ENCODE assay signal across 14 cellular contexts in the genomic region with DNA sequence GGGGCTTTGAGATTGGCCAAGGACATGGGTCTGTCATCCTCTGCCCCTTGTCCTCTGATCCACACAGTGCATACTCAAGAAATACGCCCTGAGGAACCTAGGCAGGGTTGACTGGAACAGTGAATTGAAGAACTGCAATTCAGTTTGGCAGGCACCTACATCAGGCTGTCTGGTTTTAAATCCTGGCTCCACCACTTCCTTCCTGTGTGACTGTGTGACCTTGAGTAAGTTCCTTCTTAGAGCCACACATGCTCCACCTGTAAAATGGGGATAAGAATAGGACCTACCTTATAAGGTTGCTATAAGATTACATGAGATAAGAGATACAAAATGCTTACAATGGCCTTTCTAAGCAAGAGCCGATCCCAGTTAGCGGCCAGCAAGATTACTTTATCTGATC. TPM values are rescaled to one million over a fixed set of nuclear protein-coding genes. Genes with fewer than 3 reads are reported as not detected.
A peak's percentile ranks its signal among the peaks of the same experiment; 100 is the strongest.
DNase-seq lines count a peak whose midpoint lies in the region; ATAC-seq, FAIRE-seq and TF ChIP-seq lines count a peak whose summit lies in the region.
"Had no signal": no experiment of that assay in that cellular context is flagged by ENCODE, and none has a peak within 500 bp of the region (broad histone marks: within the 10 kb centered on the region; RNA-seq: fewer than 3 reads in every experiment).

No MANE protein-coding gene starts in this region.

- ATAC-seq in K562 = no peak
- ATAC-seq in HG02763 (IDR thresholded peaks at IDR 0.05; ENCODE audit: unreplicated experiment) = no peak

- H3K27ac ChIP-seq in BLaER1 treated with 17β-estradiol and CSF1 and Interleukin-3, amounts not matched to agents 10 nM and 100 nM = peak overlapping the region in 6 of 11 experiments; percentile 40 to 64 (median 53); a peak in 11 of 22 replicates
- no peak overlapping the region for H3K27ac ChIP-seq in DOHH2 (ENCODE audit: low read depth, low read length)
- H3K27ac ChIP-seq in K562 (ENCODE audit: extremely low read depth, low read depth, low read length) = no peak overlapping the region
- H3K27ac ChIP-seq: cardiac muscle cell, sigmoid colon, SJSA1 had no signal

- DNase-seq in RPMI8226 = peak; percentile 42
- DNase-seq in K562 (ENCODE audit: extremely low read depth in 1 of 4, low spot score in 3 of 4) = no peak
- DNase-seq in NCI-H2107 (lab: John Stamatoyannopoulos, UW) = no peak
- DNase-seq in iPS-NIHi11 (ENCODE audit: low spot score) = no peak
- DNase-seq: activated CD4-positive, CD25-positive, alpha-beta regulatory T cell; foreskin melanocyte; mammary epithelial cell; sigmoid colon; stimulated activated CD4-positive, alpha-beta T cell treated with anti-CD3 and anti-CD28 coated beads, Interleukin-4, amount 100 ng/mL, for 1 hour had no signal

- TF ChIP-seq EP300 in K562 (IDR thresholded peaks at IDR 0.05; ENCODE audit: low read length) = no peak

- H3F3A ChIP-seq in DOHH2 (ENCODE audit: control insufficient read depth, insufficient read depth) = peaks cover 2% of the 10 kb centered on the region; the same call in 1 of the 2 replicates

- no peaks in the 10 kb centered on the region for H3K9me3 ChIP-seq in BLaER1 treated with 17β-estradiol and CSF1 and Interleukin-3, amounts not matched to agents 10 nM and 100 nM (replicated peaks in 1 of 11)
- H3K9me3 ChIP-seq in DOHH2 (ENCODE audit: control insufficient read depth, insufficient read depth, low read length) (no peaks in the 10 kb centered on the region), K562 (replicated peaks; ENCODE audit: control insufficient read depth, insufficient read depth, low read depth, low read length) (no peaks in the 10 kb centered on the region)
- H3K9me3 ChIP-seq: sigmoid colon, SJSA1 had no signal

- CTCF ChIA-PET in K562 (lab: Yijun Ruan, JAX; ENCODE audit: low intra/inter-chr PET ratio) = no interaction called here

- TF ChIP-seq CTCF in DOHH2 (IDR thresholded peaks at IDR 0.05; ENCODE audit: low read depth, low read length, poor library complexity, severe bottlenecking) (no peak), K562 (IDR thresholded peaks at IDR 0.05 in 2 of 3, conservative IDR thresholded peaks at IDR 0.05 in 1 of 3; ENCODE audit: insufficient read depth in 2 of 3, low read depth in 1 of 3, low read length in 3 of 3) (no peak)

- no peaks in the 10 kb centered on the region for H3K9me2 ChIP-seq in DOHH2 (replicated peaks; ENCODE audit: control insufficient read depth, low read length)

- H3K79me2 ChIP-seq in DOHH2 (ENCODE audit: control insufficient read depth, low read length) (no peaks in the 10 kb centered on the region), K562 (ENCODE audit: control insufficient read depth, insufficient read depth, low read length) (no peaks in the 10 kb centered on the region)

- intact Hi-C loops in K562 (cut with micrococcal nuclease) = no loop called here

- in situ Hi-C loops in K562 (cut with MboI) = loop anchor here (10.0 kb wide), 1 partner anchor 111 kb away; no protein-coding TSS in a partner anchor

- POLR2A ChIA-PET in K562 (lab: Yijun Ruan, JAX) = no interaction called here

- no peaks in the 10 kb centered on the region for H3K36me3 ChIP-seq in BLaER1 treated with 17β-estradiol and CSF1 and Interleukin-3, amounts not matched to agents 10 nM and 100 nM
- H3K36me3 ChIP-seq in DOHH2 (ENCODE audit: control insufficient read depth, low read length) (no peaks in the 10 kb centered on the region), K562 (ENCODE audit: control insufficient read depth, insufficient read depth, low read length) (no peaks in the 10 kb centered on the region)
- H3K36me3 ChIP-seq: cardiac muscle cell, sigmoid colon, SJSA1 had no signal

- peak overlapping the region in 5 of 11 experiments; percentile 2 to 48 (median 25); a peak in 9 of 22 replicates for H3K9ac ChIP-seq in BLaER1 treated with 17β-estradiol and CSF1 and Interleukin-3, amounts not matched to agents 10 nM and 100 nM
- no peak overlapping the region for H3K9ac ChIP-seq in K562 (ENCODE audit: insufficient read depth in 1 of 2, low read depth in 2 of 2, low read length in 2 of 2)

- 13% methylated on average over 3 of the region's 3 CpGs for WGBS in K562 (ENCODE audit: insufficient coverage, low coverage, missing lambda C conversion rate)

- H3K27me3 ChIP-seq in BLaER1 treated with 17β-estradiol and CSF1 and Interleukin-3, amounts not matched to agents 10 nM and 100 nM = peaks cover 0 to 21% (median 13%) of the 10 kb centered on the region in 11 experiments; a peak in 12 of 22 replicates
- H3K27me3 ChIP-seq in DOHH2 (ENCODE audit: control insufficient read depth, low read length) = peaks cover 30% of the 10 kb centered on the region
- H3K27me3 ChIP-seq in K562 (ENCODE audit: control insufficient read depth in 2 of 2, insufficient read depth in 2 of 2, low read length in 2 of 2) = no peaks in the 10 kb centered on the region; a peak in 1 of 5 replicates

- H3K4me2 ChIP-seq in BLaER1 treated with 17β-estradiol and CSF1 and Interleukin-3, amounts not matched to agents 10 nM and 100 nM = peak overlapping the region; percentile 60 to 100 (median 91)
- H3K4me2 ChIP-seq in DOHH2 (ENCODE audit: low read length) (peak overlapping the region; percentile 53), K562 (ENCODE audit: insufficient read depth, low read length) (no peak overlapping the region)

- FAIRE-seq in K562 (lab: Jason Lieb, UNC) = no peak

- H2AFZ ChIP-seq in K562 (ENCODE audit: low read depth, low read length) = no peak overlapping the region

- H3K4me1 ChIP-seq in BLaER1 treated with 17β-estradiol and CSF1 and Interleukin-3, amounts not matched to agents 10 nM and 100 nM = peaks cover 33 to 100% (median 99%) of the 10 kb centered on the region in 10 experiments
- H3K4me1 ChIP-seq in DOHH2 (ENCODE audit: control insufficient read depth, low read length) = peaks cover 29% of the 10 kb centered on the region
- peaks cover 0 to 24% of the 10 kb centered on the region in 2 experiments; a peak in 2 of 5 replicates for H3K4me1 ChIP-seq in K562 (replicated peaks in 1 of 2; ENCODE audit: control insufficient read depth in 2 of 2, insufficient read depth in 2 of 2, low read length in 2 of 2)
- H3K4me1 ChIP-seq: SJSA1 had no signal

- TF ChIP-seq POLR2A in K562 (conservative IDR thresholded peaks at IDR 0.05) = no peak

- H3K9me1 ChIP-seq in K562 (ENCODE audit: control insufficient read depth, insufficient read depth, low read length) = no peaks in the 10 kb centered on the region

- H3K4me3 ChIP-seq in BLaER1 treated with 17β-estradiol and CSF1 and Interleukin-3, amounts not matched to agents 10 nM and 100 nM = no peak overlapping the region; a peak in 1 of 20 replicates
- H3K4me3 ChIP-seq in DOHH2 (ENCODE audit: low read length) = peak overlapping the region; percentile 14; the same call in 1 of the 2 replicates
- no peak overlapping the region for H3K4me3 ChIP-seq in K562
- H3K4me3 ChIP-seq: cardiac muscle cell, sigmoid colon, SJSA1 had no signal

- peaks cover 0 to 46% (median 0%) of the 10 kb centered on the region in 11 experiments; a peak in 8 of 22 replicates for H4K20me1 ChIP-seq in BLaER1 treated with 17β-estradiol and CSF1 and Interleukin-3, amounts not matched to agents 10 nM and 100 nM
- no peaks in the 10 kb centered on the region for H4K20me1 ChIP-seq in DOHH2 (ENCODE audit: control insufficient read depth, insufficient read depth, low read depth, low read length)
- peaks cover 17% of the 10 kb centered on the region; the same call in 1 of the 2 replicates for H4K20me1 ChIP-seq in K562 (replicated peaks; ENCODE audit: control insufficient read depth, insufficient read depth, low read length)

- no peak for TF ChIP-seq RAD21 in K562 (CRISPR knock-in tag; conservative IDR thresholded peaks at IDR 0.05 in 1 of 2, IDR thresholded peaks at IDR 0.05 in 1 of 2)

- BruUV-seq in K562 (replicated peaks; lab: Mats Ljungman, UMichigan) = no TSS peak

TF ChIP-seq in K562, 482 proteins besides CTCF, POLR2A, EP300 and RAD21:
- no peak for TF ChIP-seq SNIP1 (IDR thresholded peaks at IDR 0.05; ENCODE audit: low read depth)
- peak; percentile 82 for TF ChIP-seq ESRRA (IDR thresholded peaks at IDR 0.05; ENCODE audit: borderline replicate concordance, low read depth)

RNA-seq across cellular contexts. Expression of a gene that starts 15.8 kb away (rescaled TPM):
- 51.3 and 53.3 TPM in 2 replicates for total RNA-seq in K562 (2011; cell fraction: chromatin; rRNA removed; ENCODE audit: low replicate concordance)
- total RNA-seq in K562 (2011; cell fraction: nucleolus; rRNA removed) = 28.7 and 31.3 TPM in 2 replicates
- 20.4 and 27.4 TPM in 2 replicates for total RNA-seq in K562 (2011; cell fraction: nucleoplasm; rRNA removed)
- 22.5 and 26.7 TPM in 2 replicates for total RNA-seq in K562 (2014; rRNA removed)
- total RNA-seq in K562 (2014; rRNA removed; fragmentation: Illumina TruSeq; extraction: Trizol) = 17.5 and 17.6 TPM in 2 replicates
- 19.0 TPM in 2 replicates for total RNA-seq in K562 (2015; rRNA removed; fragmentation: Illumina TruSeq; extraction: Trizol)
- total RNA-seq in K562 (2021) = 37.5 and 43.6 TPM in 2 replicates
- polyA plus RNA-seq in K562 (2011; rRNA removed) = 12.9 and 13.5 TPM in 2 replicates
- 11.1 and 12.3 TPM in 2 replicates for polyA plus RNA-seq in K562 (2011; cell fraction: cytosol; rRNA removed)
- 10.2 and 12.3 TPM in 2 replicates for polyA plus RNA-seq in K562 (2011; cell fraction: nucleus; rRNA removed)
- 10.1 and 12.6 TPM in 2 replicates for polyA plus RNA-seq in K562 (2012)
- 15.9 and 18.6 TPM in 2 replicates for polyA plus RNA-seq in K562 (2014; fragmentation: Illumina TruSeq; extraction: Trizol)
- under 1 TPM; 0.35 to 0.44 TPM for polyA plus RNA-seq in K562 (2014; fragmentation: Nextera tagmentation; extraction: Ambion mirVana)
- 12.9 and 13.3 TPM in 2 replicates for polyA plus RNA-seq in K562 (2014; rRNA removed)
- 38.3 and 38.9 TPM in 2 replicates for polyA minus RNA-seq in K562 (2011; rRNA and poly(A)+ RNA removed)
- polyA minus RNA-seq in K562 (2011; cell fraction: cytosol; rRNA and poly(A)+ RNA removed) = 21.9 and 23.8 TPM in 2 replicates
- polyA minus RNA-seq in K562 (2011; cell fraction: nucleus; rRNA and poly(A)+ RNA removed) = 10.5 and 15.9 TPM in 2 replicates

Comparison
In these comparisons a context has a peak if more than half of its experiments do, and no peak if none do; other contexts are left out.
1. H3K27ac ChIP-seq: peak in BLaER1 treated with 17β-estradiol and CSF1 and Interleukin-3, amounts not matched to agents 10 nM and 100 nM (6 of 11); none in DOHH2 (single experiment) and K562 (single experiment).